ENCODE assay signal across 18 cellular contexts in genomic region chr20:21020656-21021004, GRCh38.
"Had no signal": no experiment of that assay in that cellular context is flagged by ENCODE, and none has a peak within 500 bp of the region (broad histone marks: within the 10 kb centered on the region; RNA-seq: fewer than 3 reads in every experiment).

No MANE protein-coding gene starts in this region.

- H3K9ac ChIP-seq: SK-N-SH had no signal

- H3K4me2 ChIP-seq: SK-N-SH had no signal

- H3K9me3 Mint-ChIP-seq: activated naive CD4-positive, alpha-beta T cell treated with anti-CD3 and anti-CD28 coated beads, Interleukin-2, amount 10 ng/mL, durations not matched to agents 7 days and 5 days; activated T-helper 2 cell treated with anti-CD3 and anti-CD28 coated beads, Interferon-gamma antibody, Interleukin-2, Interleukin-4, amounts not matched to agents 10 μg/mL and 5 μg/mL and 100 μg/mL, durations not matched to agents 14 hours and 24 hours and 36 hours; memory B cell; stimulated activated naive CD8-positive, alpha-beta T cell treated with anti-CD3 and anti-CD28 coated beads, Interleukin-15, amount 100 ng/mL, for 72 hours; T-cell had no signal

- H3K4me3 ChIP-seq: colonic mucosa, esophagus muscularis mucosa, psoas muscle had no signal

- H3K36me3 ChIP-seq: colonic mucosa, esophagus muscularis mucosa had no signal

- H3K27ac Mint-ChIP-seq: activated naive CD4-positive, alpha-beta T cell treated with anti-CD3 and anti-CD28 coated beads, Interleukin-2, amount 10 ng/mL, durations not matched to agents 7 days and 5 days; activated T-helper 2 cell treated with anti-CD3 and anti-CD28 coated beads, Interferon-gamma antibody, Interleukin-2, Interleukin-4, amounts not matched to agents 10 μg/mL and 5 μg/mL and 100 μg/mL, durations not matched to agents 14 hours and 24 hours and 36 hours; memory B cell; stimulated activated naive CD8-positive, alpha-beta T cell treated with anti-CD3 and anti-CD28 coated beads, Interleukin-15, amount 100 ng/mL, for 72 hours; T-cell had no signal

- H3K27ac ChIP-seq: colonic mucosa, esophagus muscularis mucosa, foreskin keratinocyte, psoas muscle had no signal

- H3K36me3 Mint-ChIP-seq: activated naive CD4-positive, alpha-beta T cell treated with anti-CD3 and anti-CD28 coated beads, Interleukin-2, amount 10 ng/mL, durations not matched to agents 7 days and 5 days; memory B cell; naive thymus-derived CD8-positive, alpha-beta T cell; T-cell had no signal

- ATAC-seq: foreskin keratinocyte; naive thymus-derived CD8-positive, alpha-beta T cell; psoas muscle; stimulated activated naive CD8-positive, alpha-beta T cell treated with anti-CD3 and anti-CD28 coated beads, Interleukin-15, amount 100 ng/mL, for 72 hours; T-cell had no signal

- H3K4me1 Mint-ChIP-seq: activated naive CD4-positive, alpha-beta T cell treated with anti-CD3 and anti-CD28 coated beads, Interleukin-2, amount 10 ng/mL, durations not matched to agents 7 days and 5 days; memory B cell; T-cell had no signal

- DNase-seq: activated CD4-positive, alpha-beta T cell treated with anti-CD3 and anti-CD28 coated beads, Interleukin-2, amount 50 U/mL, for 4 hours; activated CD4-positive, CD25-positive, alpha-beta regulatory T cell treated with anti-CD3 and anti-CD28 coated beads, Interleukin-2, amount 50 U/mL, for 72 hours; activated naive CD4-positive, alpha-beta T cell treated with anti-CD3 and anti-CD28 coated beads, Interleukin-2, amount 10 ng/mL, durations not matched to agents 7 days and 5 days; central memory CD4-positive, alpha-beta T cell; colonic mucosa; effector CD4-positive, alpha-beta T cell; foreskin keratinocyte; naive thymus-derived CD8-positive, alpha-beta T cell; occipital lobe; psoas muscle; stimulated activated CD4-positive, alpha-beta T cell treated with anti-CD3 and anti-CD28 coated beads, Interleukin-1b, Interleukin-23, amount 100 ng/mL, for 48 hours; stimulated activated naive CD8-positive, alpha-beta T cell treated with anti-CD3 and anti-CD28 coated beads, Interleukin-15, amount 100 ng/mL, for 72 hours; T-cell; T-helper 9 cell had no signal

- H3K4me1 ChIP-seq: colonic mucosa, esophagus muscularis mucosa, foreskin keratinocyte, psoas muscle had no signal

- H3K4me3 Mint-ChIP-seq: activated naive CD4-positive, alpha-beta T cell treated with anti-CD3 and anti-CD28 coated beads, Interleukin-2, amount 10 ng/mL, durations not matched to agents 7 days and 5 days; memory B cell; naive thymus-derived CD8-positive, alpha-beta T cell; stimulated activated naive CD8-positive, alpha-beta T cell treated with anti-CD3 and anti-CD28 coated beads, Interleukin-15, amount 100 ng/mL, for 72 hours had no signal

- H3K9me3 ChIP-seq: colonic mucosa, esophagus muscularis mucosa, psoas muscle, SK-N-SH had no signal
